ENCODE assay signal across 20 cellular contexts in genomic region chr11:7613394-7613720, GRCh38. TPM values are rescaled to one million over a fixed set of nuclear protein-coding genes. Genes with fewer than 3 reads are reported as not detected.
DNase-seq lines count a peak whose midpoint lies in the region; ATAC-seq and TF ChIP-seq lines count a peak whose summit lies in the region.
"Had no signal": no experiment of that assay in that cellular context is flagged by ENCODE, and none has a peak within 500 bp of the region (broad histone marks: within the 10 kb centered on the region; RNA-seq: fewer than 3 reads in every experiment).

No MANE protein-coding gene starts in this region.

- H3K27me3 ChIP-seq in ascending aorta (no peaks in the 10 kb centered on the region), upper lobe of right lung (no peaks in the 10 kb centered on the region)
- H3K27me3 ChIP-seq: SJSA1 had no signal

- H3K36me3 ChIP-seq in ascending aorta, result peaks cover 6 to 14% of the 10 kb centered on the region in 2 donors
- peaks cover 5% of the 10 kb centered on the region for H3K36me3 ChIP-seq in upper lobe of right lung
- H3K36me3 ChIP-seq: SJSA1 had no signal

- H3K9me3 Mint-ChIP-seq in activated naive CD4-positive, alpha-beta T cell treated with anti-CD3 and anti-CD28 coated beads, Interleukin-2, amount 50 U/mL, for 24 hours, result no peaks in the 10 kb centered on the region
- H3K9me3 Mint-ChIP-seq in activated naive CD4-positive, alpha-beta T cell treated with anti-CD3 and anti-CD28 coated beads, Interleukin-2, amount 50 U/mL, for 72 hours, result no peaks in the 10 kb centered on the region
- no peaks in the 10 kb centered on the region for H3K9me3 Mint-ChIP-seq in memory B cell
- H3K9me3 Mint-ChIP-seq: endodermal cell; natural killer cell treated with Interleukin-12 subunit alpha and Interleukin-12 subunit beta and Interleukin-15 and Interleukin-18, amount 100 ng/mL, for 72 hours had no signal

- no peak for DNase-seq in activated naive CD4-positive, alpha-beta T cell treated with anti-CD3 and anti-CD28 coated beads, Interleukin-2, amount 50 U/mL, for 72 hours (ENCODE audit: low spot score in 2 of 2)
- DNase-seq in ascending aorta (ENCODE audit: low spot score in 2 of 2) (no peak), memory B cell (ENCODE audit: low spot score in 2 of 2) (no peak), upper lobe of right lung (no peak)
- no peak for DNase-seq in activated effector memory CD4-positive, alpha-beta T cell treated with anti-CD3 and anti-CD28 coated beads, Interleukin-2, amount 50 U/mL, for 16 hours
- no peak for DNase-seq in central memory CD4-positive, alpha-beta T cell
- DNase-seq: activated CD4-positive, alpha-beta T cell treated with anti-CD3 and anti-CD28 coated beads for 4 hours; DMS79 treated with DMSO at 0.1 percent for 48 hours; endodermal cell; midbrain; NCI-H1092 treated with DMSO at 0.1 percent for 48 hours; NCI-H1930; NCI-H774 had no signal

- H3K4me3 Mint-ChIP-seq in activated naive CD4-positive, alpha-beta T cell treated with anti-CD3 and anti-CD28 coated beads, Interleukin-2, amount 50 U/mL, for 24 hours, result no peak overlapping the region
- no peak overlapping the region for H3K4me3 Mint-ChIP-seq in memory B cell
- H3K4me3 Mint-ChIP-seq: activated naive CD8-positive, alpha-beta T cell; endodermal cell; natural killer cell treated with Interleukin-12 subunit alpha and Interleukin-12 subunit beta and Interleukin-15 and Interleukin-18, amount 100 ng/mL, for 72 hours had no signal

- peak overlapping the region; percentile 44 for H3K27ac Mint-ChIP-seq in activated naive CD4-positive, alpha-beta T cell treated with anti-CD3 and anti-CD28 coated beads, Interleukin-2, amount 50 U/mL, for 24 hours
- no peak overlapping the region for H3K27ac Mint-ChIP-seq in activated naive CD4-positive, alpha-beta T cell treated with anti-CD3 and anti-CD28 coated beads, Interleukin-2, amount 50 U/mL, for 72 hours
- peak overlapping the region; percentile 62 for H3K27ac Mint-ChIP-seq in memory B cell
- H3K27ac Mint-ChIP-seq: activated naive CD8-positive, alpha-beta T cell; natural killer cell treated with Interleukin-12 subunit alpha and Interleukin-12 subunit beta and Interleukin-15 and Interleukin-18, amount 100 ng/mL, for 72 hours had no signal

- peaks cover 2% of the 10 kb centered on the region for H3K36me3 Mint-ChIP-seq in activated naive CD4-positive, alpha-beta T cell treated with anti-CD3 and anti-CD28 coated beads, Interleukin-2, amount 50 U/mL, for 24 hours
- peaks cover 0 to 12% of the 10 kb centered on the region in 2 donors for H3K36me3 Mint-ChIP-seq in activated naive CD4-positive, alpha-beta T cell treated with anti-CD3 and anti-CD28 coated beads, Interleukin-2, amount 50 U/mL, for 72 hours
- peaks cover 50% of the 10 kb centered on the region for H3K36me3 Mint-ChIP-seq in memory B cell
- H3K36me3 Mint-ChIP-seq: natural killer cell treated with Interleukin-12 subunit alpha and Interleukin-12 subunit beta and Interleukin-15 and Interleukin-18, amount 100 ng/mL, for 72 hours had no signal

- no peak for ATAC-seq in activated naive CD4-positive, alpha-beta T cell treated with anti-CD3 and anti-CD28 coated beads, Interleukin-2, amount 50 U/mL, for 72 hours
- ATAC-seq in memory B cell (ENCODE audit: low read depth) (no peak), upper lobe of right lung (peak; percentile 47), GM18519 (IDR thresholded peaks at IDR 0.05; ENCODE audit: low FRiP score, unreplicated experiment) (no peak)
- ATAC-seq: GM12878; natural killer cell treated with Interleukin-12 subunit alpha and Interleukin-12 subunit beta and Interleukin-15 and Interleukin-18, amount 100 ng/mL, for 72 hours had no signal

- H3K27me3 Mint-ChIP-seq in activated naive CD4-positive, alpha-beta T cell treated with anti-CD3 and anti-CD28 coated beads, Interleukin-2, amount 50 U/mL, for 24 hours, result no peaks in the 10 kb centered on the region
- H3K27me3 Mint-ChIP-seq in memory B cell, result no peaks in the 10 kb centered on the region
- H3K27me3 Mint-ChIP-seq: activated naive CD8-positive, alpha-beta T cell; natural killer cell treated with Interleukin-12 subunit alpha and Interleukin-12 subunit beta and Interleukin-15 and Interleukin-18, amount 100 ng/mL, for 72 hours had no signal

- H3K27ac ChIP-seq in ascending aorta (peak overlapping the region; percentile 22 to 29), upper lobe of right lung (no peak overlapping the region)
- H3K27ac ChIP-seq: SJSA1 had no signal

- intact Hi-C loops in ascending aorta (cut with DNase I) (no loop called here), upper lobe of right lung (cut with DNase I) (no loop called here)

- H3K4me1 ChIP-seq in ascending aorta (peaks cover 0 to 5% of the 10 kb centered on the region in 2 donors), upper lobe of right lung (no peaks in the 10 kb centered on the region)

- H3K4me3 ChIP-seq in ascending aorta (no peak overlapping the region), upper lobe of right lung (no peak overlapping the region)
- H3K4me3 ChIP-seq: GM12878, SJSA1 had no signal

- TF ChIP-seq CTCF in ascending aorta (IDR thresholded peaks at IDR 0.05) (no peak), upper lobe of right lung (IDR thresholded peaks at IDR 0.05) (no peak)

- no peaks in the 10 kb centered on the region for H3K4me1 Mint-ChIP-seq in activated naive CD4-positive, alpha-beta T cell treated with anti-CD3 and anti-CD28 coated beads, Interleukin-2, amount 50 U/mL, for 24 hours
- H3K4me1 Mint-ChIP-seq in memory B cell, result no peaks in the 10 kb centered on the region

- H3K9me3 ChIP-seq in ascending aorta (no peaks in the 10 kb centered on the region), upper lobe of right lung (no peaks in the 10 kb centered on the region)
- H3K9me3 ChIP-seq: SJSA1 had no signal

RNA-seq across cellular contexts. Expression of gene CYB5R2, which starts 59.9 kb away (rescaled TPM):
- total RNA-seq in activated naive CD4-positive, alpha-beta T cell treated with anti-CD3 and anti-CD28 coated beads, Interleukin-2, amount 50 U/mL, for 72 hours, result 10 to 100 TPM in 1 of 2 donors, under 1 TPM in 1; 0.77 to 26.9 TPM
- total RNA-seq in ascending aorta (35.8 TPM), upper lobe of right lung (14.2 TPM)
- total RNA-seq: A172 had no signal

Comparison
In these comparisons a context has a peak if more than half of its experiments do, and no peak if none do; other contexts are left out.
1. H3K27ac Mint-ChIP-seq: peak in activated naive CD4-positive, alpha-beta T cell treated with anti-CD3 and anti-CD28 coated beads, Interleukin-2, amount 50 U/mL, for 24 hours (single experiment) and memory B cell (single experiment); none in activated naive CD4-positive, alpha-beta T cell treated with anti-CD3 and anti-CD28 coated beads, Interleukin-2, amount 50 U/mL, for 72 hours (0 of 2).